In the genomic region with DNA sequence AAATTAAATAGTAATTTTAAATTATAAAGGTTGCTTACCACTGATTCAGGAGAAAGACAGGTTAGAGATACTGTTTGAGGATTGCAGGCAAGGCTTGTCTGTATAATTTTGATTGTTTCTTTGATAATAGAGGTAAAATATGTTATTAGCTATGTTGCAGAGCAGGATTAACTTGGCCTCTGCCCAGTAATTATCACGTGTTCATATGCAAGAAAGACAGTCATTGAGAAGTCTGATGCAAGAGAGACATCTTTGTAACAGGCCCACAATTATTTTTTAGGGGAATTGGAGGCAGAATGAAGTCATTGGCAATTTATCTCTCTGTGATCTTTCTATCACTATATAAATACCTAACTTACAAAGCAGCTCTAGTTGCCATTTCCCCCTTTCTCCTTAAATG, we compare ENCODE assay signal across 15 cellular contexts. TPM values are rescaled to one million over a fixed set of nuclear protein-coding genes. Genes with fewer than 3 reads are reported as not detected.
DNase-seq lines count a peak whose midpoint lies in the region; ATAC-seq, FAIRE-seq and TF ChIP-seq lines count a peak whose summit lies in the region.
"Had no signal": no experiment of that assay in that cellular context is flagged by ENCODE, and none has a peak within 500 bp of the region (broad histone marks: within the 10 kb centered on the region; RNA-seq: fewer than 3 reads in every experiment).

No MANE protein-coding gene starts in this region.

- intact Hi-C loops in pancreas (cut with DNase I): no loop called here

- peak; percentile 40 for DNase-seq in GM04504 (ENCODE audit: low read depth)
- DNase-seq in NCI-H1105 treated with DMSO at 0.1 percent for 48 hours (lab: John Stamatoyannopoulos, UW): peak; percentile 61
- peak; percentile 29 for DNase-seq in dedifferentiated amniotic fluid mesenchymal stem cell (ENCODE audit: extremely low spot score)
- DNase-seq in pancreas: no peak
- DNase-seq in NCI-H2171 treated with DMSO at 0.1 percent for 48 hours (lab: John Stamatoyannopoulos, UW): no peak
- DNase-seq in effector CD4-positive, alpha-beta T cell: no peak
- DNase-seq: activated T-cell treated with anti-CD3 and anti-CD28 coated beads, Interleukin-2, amount 50 U/mL, for 4 hours; brain microvascular endothelial cell; Caco-2; heart right ventricle; NCI-H510A; T-helper 9 cell had no signal

- no peaks in the 10 kb centered on the region for H3K9me3 ChIP-seq in pancreas
- H3K9me3 ChIP-seq: Caco-2, heart right ventricle had no signal

- 13 to 19% methylated on average over 1 of the region's 1 CpG for WGBS in pancreas, 2 donors

- no peaks in the 10 kb centered on the region for H3K36me3 ChIP-seq in pancreas
- H3K36me3 ChIP-seq: brain microvascular endothelial cell had no signal

- ATAC-seq in pancreas (peak; percentile 21 to 65 (median 44)), GM18517 (IDR thresholded peaks at IDR 0.05; ENCODE audit: unreplicated experiment) (no peak), GM21360 (IDR thresholded peaks at IDR 0.05; ENCODE audit: unreplicated experiment) (no peak)
- ATAC-seq: activated T-cell treated with anti-CD3 and anti-CD28 coated beads, Interleukin-2, amount 50 U/mL, for 4 hours; heart right ventricle had no signal

- H3K27ac ChIP-seq in pancreas: no peak overlapping the region
- H3K27ac ChIP-seq: brain microvascular endothelial cell, heart right ventricle had no signal

- peaks cover 0 to 21% (median 7%) of the 10 kb centered on the region in 3 donors for H3K4me1 ChIP-seq in pancreas

- no peak for TF ChIP-seq CTCF in pancreas (IDR thresholded peaks at IDR 0.05)

- H3K4me3 ChIP-seq in pancreas: no peak overlapping the region
- H3K4me3 ChIP-seq: heart right ventricle had no signal

- no peaks in the 10 kb centered on the region for H3K27me3 ChIP-seq in pancreas
- H3K27me3 ChIP-seq: brain microvascular endothelial cell, heart right ventricle had no signal

- no peak for FAIRE-seq in pancreas (lab: Jason Lieb, UNC)
- FAIRE-seq: GM12891 had no signal

RNA-seq across cellular contexts. Expression of gene SLC44A1, which starts 46.0 kb away (rescaled TPM):
- total RNA-seq in pancreas: 10 to 100 TPM; 18.6 to 32.3 (median 20.5) TPM
- 1 to 10 TPM; 4.6 to 7.0 TPM for polyA plus RNA-seq in pancreas

Comparison
In these comparisons a context has a peak if more than half of its experiments do, and no peak if none do; other contexts are left out.
1. DNase-seq: peak in GM04504 (single experiment), NCI-H1105 treated with DMSO at 0.1 percent for 48 hours (single experiment) and dedifferentiated amniotic fluid mesenchymal stem cell (single experiment); none in pancreas (0 of 6), NCI-H2171 treated with DMSO at 0.1 percent for 48 hours (single experiment) and effector CD4-positive, alpha-beta T cell (single experiment).
2. ATAC-seq: peak in pancreas (4 of 4); none in GM18517 (single experiment) and GM21360 (single experiment).